Comparison of ENCODE assay signal across 10 cellular contexts in the genomic region with DNA sequence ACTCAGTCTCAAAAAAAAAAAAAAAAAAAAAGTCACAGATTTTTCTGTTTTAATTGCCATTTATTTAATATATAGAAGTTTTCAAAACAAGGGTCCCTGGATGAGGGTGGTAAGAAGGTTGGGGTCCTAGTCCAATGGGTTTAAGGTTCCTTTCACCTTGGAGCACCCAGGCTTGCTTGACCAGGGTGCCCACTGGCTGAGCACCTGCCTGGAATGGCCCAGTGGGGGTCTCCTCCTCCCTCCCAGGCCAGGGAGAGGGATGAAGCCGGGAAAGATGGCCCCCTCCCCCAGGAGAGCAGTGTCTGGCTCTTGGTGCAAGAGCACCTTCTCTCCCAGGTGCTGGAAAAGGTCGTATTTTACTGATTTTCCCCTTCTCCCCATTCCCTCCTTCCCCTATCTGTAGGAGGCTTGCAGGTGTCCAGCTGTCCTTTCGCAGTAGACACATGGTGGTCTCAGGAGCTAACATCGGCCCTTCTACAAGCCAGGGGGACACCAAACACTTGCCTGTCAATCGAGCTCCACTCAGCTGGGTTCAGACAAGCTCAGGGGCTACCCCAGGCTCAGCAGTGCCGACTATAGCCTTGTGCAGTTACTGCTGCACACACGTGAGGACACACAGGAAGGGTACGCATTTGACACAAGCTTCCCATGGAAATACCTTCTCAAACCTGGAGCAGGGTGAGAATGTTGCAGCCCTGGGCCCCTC.
DNase-seq lines count a peak whose midpoint lies in the region; TF ChIP-seq lines count a peak whose summit lies in the region.
"Had no signal": no experiment of that assay in that cellular context is flagged by ENCODE, and none has a peak within 500 bp of the region (broad histone marks: within the 10 kb centered on the region; RNA-seq: fewer than 3 reads in every experiment).

No MANE protein-coding gene starts in this region.

- no peak overlapping the region for H3K4me3 ChIP-seq in MM.1S (ENCODE audit: low read length)
- no peak overlapping the region for H3K4me3 ChIP-seq in choroid plexus epithelial cell (ENCODE audit: low read depth, low read length)
- H3K4me3 ChIP-seq in neutrophil (ENCODE audit: low read depth in 1 of 2, low read length in 1 of 2) = peak overlapping the region; percentile 72 to 96
- no peak overlapping the region for H3K4me3 ChIP-seq in ovary

- peaks cover 11% of the 10 kb centered on the region for H3K36me3 Mint-ChIP-seq in Calu3 (ENCODE audit: insufficient read depth, unreplicated experiment)

- H3K27ac ChIP-seq in MM.1S (ENCODE audit: low read length) (no peak overlapping the region), neutrophil (peak overlapping the region; percentile 100), ovary (no peak overlapping the region)
- H3K27ac ChIP-seq: brain microvascular endothelial cell had no signal

- no peaks in the 10 kb centered on the region for H3K4me1 Mint-ChIP-seq in Calu3 (ENCODE audit: low read depth, unreplicated experiment)

- no peaks in the 10 kb centered on the region for H4K20me1 ChIP-seq in MM.1S (ENCODE audit: insufficient read depth, low read length)

- H3K9me2 ChIP-seq in MM.1S (replicated peaks; ENCODE audit: insufficient read depth, low read length) = no peaks in the 10 kb centered on the region

- H2AFZ ChIP-seq in MM.1S (ENCODE audit: low read length) = no peak overlapping the region

- no peak overlapping the region for H3K9ac ChIP-seq in MM.1S (ENCODE audit: low read length)

- TF ChIP-seq CTCF in Calu3 (IDR thresholded peaks at IDR 0.05; ENCODE audit: unreplicated experiment) (no peak), MM.1S (IDR thresholded peaks at IDR 0.05; ENCODE audit: low read length) (no peak), choroid plexus epithelial cell (conservative IDR thresholded peaks at IDR 0.05; ENCODE audit: low read depth, low read length) (peak; percentile 2), neutrophil (IDR thresholded peaks at IDR 0.05) (no peak), ovary (IDR thresholded peaks at IDR 0.05) (no peak)

- intact Hi-C loops in Calu3 (cut with micrococcal nuclease; ENCODE audit: unreplicated experiment) = loop anchor here (10.0 kb wide), 1 partner anchor 110 kb away; a partner anchor contains a TSS
- intact Hi-C loops in ovary (cut with DNase I) = loop anchor here in 1 of 4 donors (10.0 kb wide), 1 partner anchor 140 kb away; no protein-coding TSS in a partner anchor

- H3K36me3 ChIP-seq in MM.1S (replicated peaks; ENCODE audit: insufficient read depth, low read length) (no peaks in the 10 kb centered on the region), neutrophil (no peaks in the 10 kb centered on the region), ovary (no peaks in the 10 kb centered on the region)
- H3K36me3 ChIP-seq: brain microvascular endothelial cell had no signal

- no peak for TF ChIP-seq EP300 in ovary (IDR thresholded peaks at IDR 0.05)

- H3F3A ChIP-seq in MM.1S (ENCODE audit: insufficient read depth, low read length) = peaks cover 22% of the 10 kb centered on the region

- H3K27me3 ChIP-seq in MM.1S (replicated peaks; ENCODE audit: insufficient read depth, low read length) = no peaks in the 10 kb centered on the region
- no peaks in the 10 kb centered on the region for H3K27me3 ChIP-seq in neutrophil
- no peaks in the 10 kb centered on the region for H3K27me3 ChIP-seq in ovary
- H3K27me3 ChIP-seq: brain microvascular endothelial cell had no signal

- no TSS peak for BruUV-seq in Calu3 (replicated peaks; lab: Mats Ljungman, UMichigan)

- H3K79me2 ChIP-seq in MM.1S (ENCODE audit: low read length) = 0 out of 2 replicates have a peak, but pooled peaks cover 6% of the 10 kb centered on the region

- CTCF ChIA-PET in Calu3 (lab: Charles Lee) = interaction anchor here (1.4 to 2.0 kb wide), 3 partner anchors 221 to 276 kb away, joined by 3 to 12 read pairs (median 6); no protein-coding TSS in a partner anchor

- H3K9me3 ChIP-seq in MM.1S (replicated peaks; ENCODE audit: insufficient read depth, low read length) = no peaks in the 10 kb centered on the region
- no peaks in the 10 kb centered on the region for H3K9me3 ChIP-seq in neutrophil
- no peaks in the 10 kb centered on the region for H3K9me3 ChIP-seq in ovary

- H3K4me3 Mint-ChIP-seq in Calu3 (ENCODE audit: low read depth, unreplicated experiment) = peak overlapping the region; percentile 63

- 83 to 92% (median 89%) methylated on average over 8 of the region's 8 CpGs for WGBS in ovary, 3 donors

- H3K4me2 ChIP-seq in MM.1S (ENCODE audit: low read depth, low read length) = peak overlapping the region; percentile 95; the same call in 1 of the 2 replicates

- DNase-seq in Calu3 (no peak), MM.1S (no peak), choroid plexus epithelial cell (ENCODE audit: low read depth) (no peak), islet precursor cell (no peak), dedifferentiated amniotic fluid mesenchymal stem cell (ENCODE audit: extremely low spot score) (no peak), iPS-NIHi7 (ENCODE audit: extremely low spot score) (no peak), ovary (no peak)
- DNase-seq: brain microvascular endothelial cell; stimulated activated CD4-positive, alpha-beta T cell treated with anti-CD3 and anti-CD28 coated beads, Interleukin-4, amount 100 ng/mL, for 24 hours had no signal

- no peaks in the 10 kb centered on the region for H3K27me3 Mint-ChIP-seq in Calu3 (ENCODE audit: unreplicated experiment)

- TF ChIP-seq POLR2A in ovary (IDR thresholded peaks at IDR 0.05) = no peak

- H3K4me1 ChIP-seq in MM.1S (ENCODE audit: low read length) (peaks cover 14% of the 10 kb centered on the region), neutrophil (ENCODE audit: control insufficient read depth in 1 of 2, insufficient read depth in 1 of 2, low read depth in 1 of 2, low read length in 1 of 2) (peaks cover 70 to 82% of the 10 kb centered on the region in 2 experiments), ovary (ENCODE audit: insufficient read depth) (peaks cover 8% of the 10 kb centered on the region)

- no peaks in the 10 kb centered on the region for H3K9me3 Mint-ChIP-seq in Calu3 (ENCODE audit: low read depth, unreplicated experiment)

- H3K27ac Mint-ChIP-seq in Calu3 (ENCODE audit: unreplicated experiment) = no peak overlapping the region

Comparison
In these comparisons a context has a peak if more than half of its experiments do, and no peak if none do; other contexts are left out.
1. H3K4me3 ChIP-seq: peak in neutrophil (2 of 2); none in MM.1S (single experiment), choroid plexus epithelial cell (single experiment) and ovary (single experiment).